18 cellular contexts compared by ENCODE assay signal in the genomic region with DNA sequence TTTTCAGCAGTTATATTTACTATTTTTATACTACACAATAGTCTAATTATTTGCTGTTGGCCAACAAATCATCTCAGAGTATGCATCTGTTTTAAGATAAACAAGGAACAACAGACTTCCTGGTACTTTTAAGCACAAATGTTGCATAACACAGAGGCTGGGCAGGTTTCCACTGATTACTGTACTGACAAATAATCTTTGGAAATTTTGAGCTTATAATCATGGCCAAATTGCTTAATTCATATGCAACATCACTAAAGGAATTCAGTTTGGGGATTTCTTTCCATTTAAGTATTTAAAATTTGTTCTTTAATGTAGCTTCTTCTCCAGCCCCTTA.
DNase-seq lines count a peak whose midpoint lies in the region; ATAC-seq and TF ChIP-seq lines count a peak whose summit lies in the region.
"Had no signal": no experiment of that assay in that cellular context is flagged by ENCODE, and none has a peak within 500 bp of the region (broad histone marks: within the 10 kb centered on the region; RNA-seq: fewer than 3 reads in every experiment).

No MANE protein-coding gene starts in this region.

- H3K27ac ChIP-seq in GM23248 (peak overlapping the region; percentile 8; the same call in 1 of the 2 replicates), breast epithelium (no peak overlapping the region), sigmoid colon (peak overlapping the region in 1 of 4 donors; percentile 2)
- H3K27ac ChIP-seq: prostate gland had no signal

- H3K9me2 ChIP-seq in GM23248 (ENCODE audit: insufficient read depth) = no peaks in the 10 kb centered on the region

- DNase-seq in GM23248 (peak; percentile 32), breast epithelium (ENCODE audit: low spot score in 2 of 2) (no peak), left ventricle myocardium superior (no peak), sigmoid colon (peak; percentile 76), DMS79 treated with DMSO at 0.1 percent for 48 hours (lab: John Stamatoyannopoulos, UW) (no peak), erythroblast (lab: John Stamatoyannopoulos, UW) (no peak), NCI-H2171 treated with DMSO at 0.1 percent for 48 hours (lab: John Stamatoyannopoulos, UW) (no peak)
- DNase-seq in effector CD8-positive, alpha-beta T cell (lab: John Stamatoyannopoulos, UW) = no peak
- DNase-seq: activated CD4-positive, alpha-beta T cell treated with anti-CD3 and anti-CD28 coated beads, Interleukin-2, amount 50 U/mL, for 1 hour; activated effector memory CD4-positive, alpha-beta T cell treated with anti-CD3 and anti-CD28 coated beads, Interleukin-2, amount 50 U/mL, for 16 hours; CD4-positive, alpha-beta T cell; effector memory CD8-positive, alpha-beta T cell; hippocampal formation; NCI-H187 treated with DMSO at 0.1 percent for 48 hours; NCI-H510A treated with DMSO at 0.1 percent for 48 hours; nephron progenitor cell; stimulated activated CD4-positive, alpha-beta T cell treated with anti-CD3 and anti-CD28 coated beads, Interleukin-12 subunit alpha, Interleukin-12 subunit beta, amount 100 ng/mL, for 4 hours had no signal

- no peak overlapping the region for H3K9ac ChIP-seq in GM23248

- H3K36me3 ChIP-seq in GM23248 (ENCODE audit: low read depth) (no peaks in the 10 kb centered on the region), breast epithelium (no peaks in the 10 kb centered on the region), sigmoid colon (no peaks in the 10 kb centered on the region)
- H3K36me3 ChIP-seq: prostate gland had no signal

- intact Hi-C loops in breast epithelium (cut with DNase I; ENCODE audit: low total_unique reads) (no loop called here), left ventricle myocardium superior (cut with micrococcal nuclease) (no loop called here), sigmoid colon (cut with DNase I) (no loop called here)

- no peaks in the 10 kb centered on the region for H3F3A ChIP-seq in GM23248 (ENCODE audit: insufficient read depth)

- no peaks in the 10 kb centered on the region for H3K4me1 ChIP-seq in GM23248 (ENCODE audit: insufficient read depth)
- H3K4me1 ChIP-seq in breast epithelium = peaks cover 0 to 5% of the 10 kb centered on the region in 2 donors
- peaks cover 0 to 5% (median 0%) of the 10 kb centered on the region in 4 donors for H3K4me1 ChIP-seq in sigmoid colon
- H3K4me1 ChIP-seq: prostate gland had no signal

- no peak overlapping the region for H3K4me2 ChIP-seq in GM23248 (ENCODE audit: unreplicated experiment)

- H2AFZ ChIP-seq in GM23248 = no peak overlapping the region

- in situ Hi-C loops in GM23248 (cut with MboI) = no loop called here

- H3K79me2 ChIP-seq in GM23248 (ENCODE audit: insufficient read depth) = no peaks in the 10 kb centered on the region

- ATAC-seq in left ventricle myocardium superior = peak; percentile 85
- ATAC-seq: effector memory CD8-positive, alpha-beta T cell had no signal

- no peaks in the 10 kb centered on the region for H4K20me1 ChIP-seq in GM23248 (ENCODE audit: insufficient read depth)

- H3K9me3 ChIP-seq in GM23248 (ENCODE audit: low read depth) (no peaks in the 10 kb centered on the region), breast epithelium (no peaks in the 10 kb centered on the region), sigmoid colon (peaks cover 0 to 5% (median 0%) of the 10 kb centered on the region in 4 donors)
- H3K9me3 ChIP-seq: prostate gland had no signal

- TF ChIP-seq POLR2A in breast epithelium (IDR thresholded peaks at IDR 0.05) (no peak), sigmoid colon (IDR thresholded peaks at IDR 0.05) (no peak), erythroblast (IDR thresholded peaks at IDR 0.05; ENCODE audit: low read length) (no peak)

- H3K4me3 ChIP-seq in GM23248 (no peak overlapping the region), breast epithelium (peak overlapping the region in 2 of 3 donors; percentile 32 to 54), sigmoid colon (no peak overlapping the region)
- H3K4me3 ChIP-seq: prostate gland had no signal

- TF ChIP-seq EP300 in sigmoid colon (IDR thresholded peaks at IDR 0.05) = no peak

- TF ChIP-seq CTCF in breast epithelium (IDR thresholded peaks at IDR 0.05) = no peak
- TF ChIP-seq CTCF in sigmoid colon (IDR thresholded peaks at IDR 0.05) = no peak

- H3K27me3 ChIP-seq in GM23248 (replicated peaks; ENCODE audit: insufficient read depth) (no peaks in the 10 kb centered on the region), breast epithelium (peaks cover 0 to 14% of the 10 kb centered on the region in 2 donors), sigmoid colon (peaks cover 0 to 20% (median 9%) of the 10 kb centered on the region in 3 donors)

Comparison
In these comparisons a context has a peak if more than half of its experiments do, and no peak if none do; other contexts are left out.
1. DNase-seq: peak in GM23248 (single experiment) and sigmoid colon (single experiment); none in breast epithelium (0 of 2), left ventricle myocardium superior (single experiment), DMS79 treated with DMSO at 0.1 percent for 48 hours (single experiment), erythroblast (0 of 2), effector CD8-positive, alpha-beta T cell (single experiment) and NCI-H2171 treated with DMSO at 0.1 percent for 48 hours (single experiment).
2. H3K4me3 ChIP-seq: peak in breast epithelium (2 of 3); none in GM23248 (single experiment) and sigmoid colon (0 of 4).